1 cellular context compared by ENCODE assay signal in genomic region chr12:40238221-40238902, GRCh38.
TF ChIP-seq lines count a peak whose summit lies in the region.

No MANE protein-coding gene starts in this region.

TF ChIP-seq in HEK293, 187 proteins besides CTCF, POLR2A, EP300 and RAD21 (continued from another document):
- TF ChIP-seq PRDM4 (tag by site-specific recombination; IDR thresholded peaks at IDR 0.05) (0 out of 2 replicates have a peak, but pooled peaks have one; percentile 31), ZNF248 (tag by site-specific recombination; IDR thresholded peaks at IDR 0.05) (no peak), PATZ1 (tag by site-specific recombination; IDR thresholded peaks at IDR 0.05) (no peak), ZNF785 (tag by site-specific recombination; IDR thresholded peaks at IDR 0.05) (no peak), ZBTB17 (tag by site-specific recombination; IDR thresholded peaks at IDR 0.05) (no peak), RBAK (tag by site-specific recombination; IDR thresholded peaks at IDR 0.05) (no peak), MYNN (tag by site-specific recombination; IDR thresholded peaks at IDR 0.05; ENCODE audit: borderline replicate concordance) (no peak), ZBTB6 (tag by site-specific recombination; IDR thresholded peaks at IDR 0.05) (no peak), ZNF514 (tag by site-specific recombination; IDR thresholded peaks at IDR 0.05) (no peak), ZNF404 (tag by site-specific recombination; IDR thresholded peaks at IDR 0.05) (no peak), ZNF114 (tag by site-specific recombination; IDR thresholded peaks at IDR 0.05) (no peak), ZNF521 (tag by site-specific recombination; IDR thresholded peaks at IDR 0.05) (no peak), ZNF354C (tag by site-specific recombination; IDR thresholded peaks at IDR 0.05; ENCODE audit: borderline replicate concordance, low read depth) (no peak), ZNF692 (tag by site-specific recombination; IDR thresholded peaks at IDR 0.05) (no peak), MZF1 (tag by site-specific recombination; IDR thresholded peaks at IDR 0.05; ENCODE audit: borderline replicate concordance) (no peak), FEZF1 (tag by site-specific recombination; IDR thresholded peaks at IDR 0.05) (peak; percentile 95), ZNF488 (tag by site-specific recombination; IDR thresholded peaks at IDR 0.05) (no peak), KLF10 (tag by site-specific recombination; IDR thresholded peaks at IDR 0.05) (no peak), ZNF112 (tag by site-specific recombination; IDR thresholded peaks at IDR 0.05) (no peak), ZNF169 (tag by site-specific recombination; IDR thresholded peaks at IDR 0.05) (no peak), ZEB2 (tag by site-specific recombination; IDR thresholded peaks at IDR 0.05) (no peak), ZBTB1 (tag by site-specific recombination; IDR thresholded peaks at IDR 0.05) (no peak), OSR2 (tag by site-specific recombination; IDR thresholded peaks at IDR 0.05) (peak; percentile 21; the same call in 1 of the 2 replicates), ZXDB (tag by site-specific recombination; IDR thresholded peaks at IDR 0.05) (0 out of 2 replicates have a peak, but pooled peaks have one; percentile 39), ZNF155 (tag by site-specific recombination; IDR thresholded peaks at IDR 0.05) (no peak)
